14 cellular contexts compared by ENCODE assay signal in genomic region chr3:34864011-34864410, GRCh38.
"Had no signal": no experiment of that assay in that cellular context is flagged by ENCODE, and none has a peak within 500 bp of the region (broad histone marks: within the 10 kb centered on the region; RNA-seq: fewer than 3 reads in every experiment).

No MANE protein-coding gene starts in this region.

- H3K9me3 ChIP-seq: adrenal gland, esophagus muscularis mucosa, tibial nerve had no signal

- H2AFZ ChIP-seq: neural progenitor cell, parathyroid adenoma had no signal

- H3K27ac ChIP-seq: adrenal gland, dorsolateral prefrontal cortex, esophagus muscularis mucosa, neural progenitor cell, parathyroid adenoma, skin epidermis, tibial nerve had no signal

- H3K4me3 ChIP-seq: adrenal gland, dorsolateral prefrontal cortex, esophagus muscularis mucosa, neural progenitor cell, skin epidermis, tibial nerve had no signal

- DNase-seq: activated CD4-positive, alpha-beta T cell treated with anti-CD3 and anti-CD28 coated beads, Interleukin-2, amount 50 U/mL, for 1 hour; activated naive CD4-positive, alpha-beta T cell treated with anti-CD3 and anti-CD28 coated beads, Interleukin-2, amount 10 ng/mL, durations not matched to agents 7 days and 5 days; activated T-cell treated with anti-CD3 and anti-CD28 coated beads for 4 hours; adrenal gland; dorsolateral prefrontal cortex; kidney; retina had no signal

- H3K36me3 ChIP-seq: adrenal gland, esophagus muscularis mucosa, neural progenitor cell, tibial nerve had no signal

- H3K27me3 ChIP-seq: adrenal gland, dorsolateral prefrontal cortex, esophagus muscularis mucosa, neural progenitor cell, tibial nerve had no signal

- FAIRE-seq: endometrium, kidney had no signal

- H3K4me2 ChIP-seq: neural progenitor cell had no signal

- H3K4me1 ChIP-seq: adrenal gland, esophagus muscularis mucosa, parathyroid adenoma, tibial nerve had no signal

- H3K9ac ChIP-seq: neural progenitor cell, parathyroid adenoma had no signal

- ATAC-seq: activated T-helper 17 cell treated with anti-CD3 and anti-CD28 coated beads, Interleukin-2, amount 50 U/mL, for 72 hours had no signal
